8 cellular contexts compared by ENCODE assay signal in genomic region chr7:43649755-43650274, GRCh38.
A peak's percentile ranks its signal among the peaks of the same experiment; 100 is the strongest.
DNase-seq lines count a peak whose midpoint lies in the region; ATAC-seq and TF ChIP-seq lines count a peak whose summit lies in the region.

No MANE protein-coding gene starts in this region.

- H3K4me1 ChIP-seq in KMS-11 (ENCODE audit: low read depth, poor library complexity, severe bottlenecking) (peaks cover 99% of the 10 kb centered on the region), prostate gland (replicated peaks) (peaks cover 9% of the 10 kb centered on the region)

- DNase-seq in GM12864 (ENCODE audit: low read depth) (peak; percentile 94), glomerular visceral epithelial cell (ENCODE audit: extremely low spot score) (peak; percentile 37), NCI-H526 treated with DMSO at 0.1 percent for 48 hours (lab: John Stamatoyannopoulos, UW) (no peak), prostate gland (ENCODE audit: low spot score) (no peak)
- DNase-seq in activated CD4-positive, alpha-beta T cell treated with anti-CD3 and anti-CD28 coated beads, Interleukin-2, amount 50 U/mL, for 48 hours: peak; percentile 53 to 60
- DNase-seq in stimulated activated naive CD4-positive, alpha-beta T cell (lab: John Stamatoyannopoulos, UW): peak; percentile 34 to 88 (median 70)

- H3K4me2 ChIP-seq in KMS-11: peak overlapping the region; percentile 93

- H2AFZ ChIP-seq in KMS-11 (ENCODE audit: low read depth): no peak overlapping the region

- TF ChIP-seq CTCF in GM12864 (IDR thresholded peaks at IDR 0.05; ENCODE audit: low read depth, low read length, missing control alignments) (no peak), KMS-11 (conservative IDR thresholded peaks at IDR 0.05; ENCODE audit: low read depth, low read length) (no peak), prostate gland (IDR thresholded peaks at IDR 0.05) (no peak)

- no peaks in the 10 kb centered on the region for H3K9me3 ChIP-seq in prostate gland

- intact Hi-C loops in prostate gland (cut with DNase I): loop anchor here (2.0 to 5.0 kb wide), 2 partner anchors 47 to 67 kb away; partner anchors contain the start of gene STK17A

- no peak for TF ChIP-seq POLR2A in prostate gland (IDR thresholded peaks at IDR 0.05)

- H3K4me3 ChIP-seq in GM12864 (ENCODE audit: low read depth, low read length) (peak overlapping the region; percentile 40), KMS-11 (IDR thresholded peaks at IDR 0.05; ENCODE audit: insufficient read depth, low read depth, low read length) (no peak overlapping the region), prostate gland (no peak overlapping the region)

- H3K9ac ChIP-seq in KMS-11: no peak overlapping the region

- H4K20me1 ChIP-seq in KMS-11 (ENCODE audit: insufficient read depth): peaks cover 7% of the 10 kb centered on the region; the same call in 1 of the 2 replicates

- peak; percentile 53 for ATAC-seq in GM21619 (IDR thresholded peaks at IDR 0.05; ENCODE audit: unreplicated experiment)

- H3K27ac ChIP-seq in KMS-11 (peak overlapping the region; percentile 67), prostate gland (peak overlapping the region in 1 of 2 donors; percentile 64)

- H3K27me3 ChIP-seq in KMS-11 (ENCODE audit: insufficient read depth, low read depth) (no peaks in the 10 kb centered on the region), prostate gland (replicated peaks; ENCODE audit: insufficient read depth) (no peaks in the 10 kb centered on the region)

- H3K79me2 ChIP-seq in KMS-11 (ENCODE audit: insufficient read depth, low read depth): peaks cover 42% of the 10 kb centered on the region; the same call in 1 of the 2 replicates

- H3K36me3 ChIP-seq in KMS-11 (ENCODE audit: insufficient read depth): no peaks in the 10 kb centered on the region
- no peaks in the 10 kb centered on the region for H3K36me3 ChIP-seq in prostate gland

- WGBS in prostate gland: 72% methylated on average over 4 of the region's 4 CpGs

Comparison
In these comparisons a context has a peak if more than half of its experiments do, and no peak if none do; other contexts are left out.
1. DNase-seq: peak in GM12864 (single experiment), activated CD4-positive, alpha-beta T cell treated with anti-CD3 and anti-CD28 coated beads, Interleukin-2, amount 50 U/mL, for 48 hours (2 of 2), glomerular visceral epithelial cell (single experiment) and stimulated activated naive CD4-positive, alpha-beta T cell (6 of 6); none in NCI-H526 treated with DMSO at 0.1 percent for 48 hours (single experiment) and prostate gland (single experiment).